ENCODE assay signal across 1 cellular context in genomic region chr1:52552505-52553371, GRCh38.
TF ChIP-seq lines count a peak whose summit lies in the region.

Gene TUT4 (minus strand): TSS chr1:52553092. CDS start chr1:52526280, 26,812 bp downstream.

TF ChIP-seq in HepG2, 621 proteins besides CTCF, POLR2A, EP300 and RAD21 (continued from another document and continues in another):
- no peak for TF ChIP-seq PREB (CRISPR knock-in tag; IDR thresholded peaks at IDR 0.05)
- TF ChIP-seq ZNF7 (CRISPR knock-in tag; IDR thresholded peaks at IDR 0.05), result no peak
- no peak for TF ChIP-seq ZNF703 (CRISPR knock-in tag; IDR thresholded peaks at IDR 0.05; ENCODE audit: borderline replicate concordance)
- TF ChIP-seq SMAD3 (CRISPR knock-in tag; IDR thresholded peaks at IDR 0.05), result no peak
- 0 out of 2 replicates have a peak, but pooled peaks have one; percentile 54 for TF ChIP-seq SAFB2 (CRISPR knock-in tag; IDR thresholded peaks at IDR 0.05; ENCODE audit: borderline replicate concordance, low read depth)
- peak; percentile 79; the same call in 1 of the 2 replicates for TF ChIP-seq HBP1 (CRISPR knock-in tag; IDR thresholded peaks at IDR 0.05; ENCODE audit: low read depth)
- no peak for TF ChIP-seq HNRNPUL1 (IDR thresholded peaks at IDR 0.05; ENCODE audit: low read depth, low read length)
- no peak for TF ChIP-seq CEBPB (IDR thresholded peaks at IDR 0.05; ENCODE audit: borderline replicate concordance, low read depth, low read length)
- TF ChIP-seq LCORL (IDR thresholded peaks at IDR 0.05), result no peak
- 0 out of 2 replicates have a peak, but pooled peaks have one; percentile 44 for TF ChIP-seq LCORL (CRISPR knock-in tag; IDR thresholded peaks at IDR 0.05)
- TF ChIP-seq ZNF253 (CRISPR knock-in tag; IDR thresholded peaks at IDR 0.05; ENCODE audit: borderline replicate concordance), result 0 out of 2 replicates have a peak, but pooled peaks have one; percentile 26
- no peak for TF ChIP-seq NBN (conservative IDR thresholded peaks at IDR 0.05)
- TF ChIP-seq ZNF256 (CRISPR knock-in tag; conservative IDR thresholded peaks at IDR 0.05), result no peak
- no peak for TF ChIP-seq HMGXB3 (CRISPR knock-in tag; IDR thresholded peaks at IDR 0.05; ENCODE audit: borderline replicate concordance)
- TF ChIP-seq ZNF776 (CRISPR knock-in tag; IDR thresholded peaks at IDR 0.05), result peak; percentile 81; the same call in 1 of the 2 replicates
- no peak for TF ChIP-seq GPBP1L1 (CRISPR knock-in tag; IDR thresholded peaks at IDR 0.05)
- no peak for TF ChIP-seq ZNF34 (CRISPR knock-in tag; IDR thresholded peaks at IDR 0.05; ENCODE audit: borderline replicate concordance)
- no peak for TF ChIP-seq RXRB (CRISPR knock-in tag; IDR thresholded peaks at IDR 0.05; ENCODE audit: borderline replicate concordance)
- no peak for TF ChIP-seq ARNT2 (CRISPR knock-in tag; IDR thresholded peaks at IDR 0.05; ENCODE audit: low read depth)
- TF ChIP-seq ZNF382 (CRISPR knock-in tag; IDR thresholded peaks at IDR 0.05; ENCODE audit: borderline replicate concordance), result no peak
- no peak for TF ChIP-seq SP5 (CRISPR knock-in tag; IDR thresholded peaks at IDR 0.05; ENCODE audit: borderline replicate concordance, low read depth)
- TF ChIP-seq ZNF224 (CRISPR knock-in tag; IDR thresholded peaks at IDR 0.05), result 0 out of 2 replicates have a peak, but pooled peaks have one; percentile 47
- TF ChIP-seq SMARCC2 (IDR thresholded peaks at IDR 0.05), result no peak
- TF ChIP-seq SIN3A (IDR thresholded peaks at IDR 0.05; ENCODE audit: borderline replicate concordance, low read depth, low read length), result peak; percentile 10; the same call in 1 of the 2 replicates
- no peak; the same call in 1 of the 2 replicates for TF ChIP-seq DMAP1 (CRISPR knock-in tag; IDR thresholded peaks at IDR 0.05)
- TF ChIP-seq ERF (CRISPR knock-in tag; IDR thresholded peaks at IDR 0.05), result no peak
- TF ChIP-seq RCOR2 (CRISPR knock-in tag; IDR thresholded peaks at IDR 0.05), result no peak
- no peak for TF ChIP-seq PITX1 (CRISPR knock-in tag; IDR thresholded peaks at IDR 0.05)
- 0 out of 2 replicates have a peak, but pooled peaks have one; percentile 48 for TF ChIP-seq DZIP1 (CRISPR knock-in tag; IDR thresholded peaks at IDR 0.05)
- TF ChIP-seq ZBTB40 (IDR thresholded peaks at IDR 0.05), result no peak
- peak; percentile 42; the same call in 1 of the 2 replicates for TF ChIP-seq ZBTB40 (CRISPR knock-in tag; IDR thresholded peaks at IDR 0.05)
- no peak; the same call in 1 of the 2 replicates for TF ChIP-seq KLF12 (CRISPR knock-in tag; IDR thresholded peaks at IDR 0.05; ENCODE audit: borderline replicate concordance)
- no peak for TF ChIP-seq MAFF (IDR thresholded peaks at IDR 0.05; ENCODE audit: low read depth, low read length)
- 0 out of 2 replicates have a peak, but pooled peaks have one; percentile 30 for TF ChIP-seq ZNF234 (CRISPR knock-in tag; conservative IDR thresholded peaks at IDR 0.05)
- 0 out of 2 replicates have a peak, but pooled peaks have one; percentile 7 for TF ChIP-seq ZZZ3 (CRISPR knock-in tag; IDR thresholded peaks at IDR 0.05; ENCODE audit: borderline replicate concordance)
- TF ChIP-seq XRCC5 (optimal IDR thresholded peaks at IDR 0.05; ENCODE audit: low read length), result no peak
